Comparison of ENCODE assay signal across 1 cellular context in genomic region chr3:17398959-17399551, GRCh38.
TF ChIP-seq lines count a peak whose summit lies in the region.

No MANE protein-coding gene starts in this region.

TF ChIP-seq in GM12878, 131 proteins besides CTCF, POLR2A, EP300 and RAD21 (continued from another document):
- no peak for TF ChIP-seq BCLAF1 (IDR thresholded peaks at IDR 0.05)
- no peak for TF ChIP-seq PKNOX1 (IDR thresholded peaks at IDR 0.05)
- TF ChIP-seq ZBED1 (IDR thresholded peaks at IDR 0.05; ENCODE audit: borderline replicate concordance): no peak
- TF ChIP-seq MLLT1 (IDR thresholded peaks at IDR 0.05): peak; percentile 19; the same call in 1 of the 2 replicates
- TF ChIP-seq RUNX3 (IDR thresholded peaks at IDR 0.05; ENCODE audit: low read length): peak; percentile 64
- TF ChIP-seq SUPT20H (IDR thresholded peaks at IDR 0.05; ENCODE audit: borderline replicate concordance, control insufficient read depth, low read depth, low read length): no peak
- peak; percentile 93 for TF ChIP-seq ZNF217 (IDR thresholded peaks at IDR 0.05)
- TF ChIP-seq SMARCA5 (IDR thresholded peaks at IDR 0.05): no peak
- TF ChIP-seq RELB (IDR thresholded peaks at IDR 0.05; ENCODE audit: low read depth): peak; percentile 97
- TF ChIP-seq EED (IDR thresholded peaks at IDR 0.05; ENCODE audit: low read depth): peak; percentile 71
- peak; percentile 73 for TF ChIP-seq JUNB (IDR thresholded peaks at IDR 0.05)
- no peak for TF ChIP-seq CBFB (IDR thresholded peaks at IDR 0.05; ENCODE audit: low read depth)
- peak; percentile 99 for TF ChIP-seq MTA2 (IDR thresholded peaks at IDR 0.05; ENCODE audit: low read depth)
- TF ChIP-seq DPF2 (IDR thresholded peaks at IDR 0.05): peak; percentile 99
- TF ChIP-seq SMC3 (IDR thresholded peaks at IDR 0.05; ENCODE audit: borderline replicate concordance, low read length): no peak
- TF ChIP-seq MEF2B (IDR thresholded peaks at IDR 0.05; ENCODE audit: partially characterized antibody, poor library complexity, severe bottlenecking): peak; percentile 44
- peak; percentile 44; the same call in 1 of the 2 replicates for TF ChIP-seq TCF7 (IDR thresholded peaks at IDR 0.05; ENCODE audit: borderline replicate concordance)
- no peak for TF ChIP-seq NFXL1 (IDR thresholded peaks at IDR 0.05; ENCODE audit: borderline replicate concordance)
- TF ChIP-seq HSF1 (IDR thresholded peaks at IDR 0.05; ENCODE audit: low read depth, low read length): peak; percentile 92
- peak; percentile 99 to 100 for TF ChIP-seq IKZF2 (IDR thresholded peaks at IDR 0.05)
- TF ChIP-seq PBX3 (IDR thresholded peaks at IDR 0.05; ENCODE audit: insufficient replicate concordance, low read depth, low read length): no peak
- no peak for TF ChIP-seq SP1 (IDR thresholded peaks at IDR 0.05; ENCODE audit: low read depth, low read length)
- TF ChIP-seq STAT1 (conservative IDR thresholded peaks at IDR 0.05): no peak
- TF ChIP-seq BCL3 (IDR thresholded peaks at IDR 0.05; ENCODE audit: borderline replicate concordance, insufficient read depth, low read depth, low read length, poor library complexity, severe bottlenecking): no peak
- peak; percentile 74; the same call in 1 of the 2 replicates for TF ChIP-seq NBN (IDR thresholded peaks at IDR 0.05)
- peak; percentile 63; the same call in 1 of the 2 replicates for TF ChIP-seq ATF2 (IDR thresholded peaks at IDR 0.05; ENCODE audit: low read length)
- 0 out of 2 replicates have a peak, but pooled peaks have one; percentile 32 for TF ChIP-seq RAD51 (IDR thresholded peaks at IDR 0.05)
- peak; percentile 26 for TF ChIP-seq CUX1 (IDR thresholded peaks at IDR 0.05; ENCODE audit: insufficient replicate concordance, low read depth, low read length)
- TF ChIP-seq CHD1 (IDR thresholded peaks at IDR 0.05; ENCODE audit: low read depth, low read length): no peak
- no peak for TF ChIP-seq KLF5 (IDR thresholded peaks at IDR 0.05; ENCODE audit: partially characterized antibody)
- no peak for TF ChIP-seq PAX8 (IDR thresholded peaks at IDR 0.05)
- peak; percentile 91 for TF ChIP-seq IRF4 (IDR thresholded peaks at IDR 0.05; ENCODE audit: low read depth, low read length)
- 0 out of 2 replicates have a peak, but pooled peaks have one; percentile 37 for TF ChIP-seq CHD4 (IDR thresholded peaks at IDR 0.05)
- peak; percentile 66; the same call in 1 of the 2 replicates for TF ChIP-seq ZNF24 (IDR thresholded peaks at IDR 0.05)
